25 cellular contexts compared by ENCODE assay signal in the genomic region with DNA sequence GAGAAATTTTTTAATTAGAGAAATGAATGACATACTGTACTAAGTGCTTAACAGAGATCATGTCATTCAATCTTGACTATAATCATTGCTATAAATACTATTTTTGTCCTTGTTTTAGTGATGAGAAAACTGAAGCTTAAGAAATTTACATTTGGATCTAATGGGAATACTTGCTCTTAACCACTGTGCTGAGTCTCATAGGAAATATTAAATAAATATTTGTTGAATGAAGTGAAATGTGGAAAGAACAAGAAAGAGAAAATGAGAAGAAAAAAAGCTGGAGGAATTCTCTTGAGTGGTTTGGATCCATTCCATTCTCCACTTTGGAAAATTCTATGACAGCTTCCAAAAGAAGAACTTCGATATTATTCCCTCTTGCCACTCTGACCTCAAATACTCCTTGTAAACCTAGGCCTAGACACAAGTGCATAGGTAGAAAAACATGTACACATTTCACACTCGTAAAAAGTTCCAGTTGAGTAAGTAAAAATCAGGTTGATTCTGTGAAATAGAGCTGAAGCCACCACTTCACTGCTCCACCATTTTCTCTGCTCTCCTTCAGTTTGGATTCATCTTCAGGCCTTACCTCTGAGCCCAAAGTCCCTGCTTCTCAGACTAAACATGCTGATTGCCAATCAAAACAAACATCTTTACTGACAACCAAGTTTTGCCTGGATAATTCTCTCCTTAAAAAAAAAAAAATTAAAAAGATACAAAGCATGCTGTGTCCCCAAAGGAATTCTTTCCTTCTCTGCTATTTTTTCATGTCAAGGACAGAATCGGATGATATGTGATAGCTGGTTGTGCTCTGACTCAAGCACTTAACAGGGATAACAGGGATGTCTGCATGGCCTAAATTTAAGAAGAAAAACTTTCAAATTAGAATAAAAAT.
DNase-seq lines count a peak whose midpoint lies in the region; ATAC-seq, FAIRE-seq and TF ChIP-seq lines count a peak whose summit lies in the region.
"Had no signal": no experiment of that assay in that cellular context is flagged by ENCODE, and none has a peak within 500 bp of the region (broad histone marks: within the 10 kb centered on the region; RNA-seq: fewer than 3 reads in every experiment).

No MANE protein-coding gene starts in this region.

- H3K4me3 ChIP-seq in adipocyte (ENCODE audit: low read length) (peak overlapping the region; percentile 38), testis (no peak overlapping the region)
- H3K4me3 ChIP-seq: body of pancreas, HAP-1, skin epidermis had no signal

- peak overlapping the region; percentile 63 to 72 for H3K27ac ChIP-seq in testis
- H3K27ac ChIP-seq: body of pancreas had no signal

- intact Hi-C loops in testis (cut with DNase I; ENCODE audit: low total_unique reads) = no loop called here

- ATAC-seq in HG02981 (IDR thresholded peaks at IDR 0.05; ENCODE audit: unreplicated experiment) = no peak
- ATAC-seq: activated T-helper 17 cell treated with anti-CD3 and anti-CD28 coated beads, Interleukin-2, amount 50 U/mL, for 72 hours; body of pancreas had no signal

- DNase-seq in adipocyte (ENCODE audit: low read depth) (peak; percentile 6), myocyte (ENCODE audit: low read depth) (peak; percentile 14), testis (peak; percentile 21), inferior parietal cortex (ENCODE audit: extremely low spot score) (no peak), iPS-NIHi7 (ENCODE audit: extremely low spot score) (no peak)
- DNase-seq: activated CD4-positive, alpha-beta memory T cell treated with anti-CD3 and anti-CD28 coated beads for 36 hours; activated CD8-positive, alpha-beta memory T cell treated with anti-CD3 and anti-CD28 coated beads, Interleukin-2, amount 50 U/mL, for 4 hours; body of pancreas; C1 segment of cervical spinal cord; Caco-2; left cardiac atrium; naive B cell; NCI-H1105 treated with DMSO at 0.1 percent for 48 hours; NCI-H2029; NCI-H526 treated with DMSO at 0.1 percent for 48 hours; nucleus accumbens; stimulated activated CD4-positive, alpha-beta T cell treated with anti-CD3 and anti-CD28 coated beads, Interleukin-1b, Interleukin-23, amount 100 ng/mL, for 48 hours; substantia nigra had no signal

- H3K27me3 ChIP-seq in adipocyte (replicated peaks; ENCODE audit: control insufficient read depth, insufficient read depth, low read length) (no peaks in the 10 kb centered on the region), testis (no peaks in the 10 kb centered on the region)
- H3K27me3 ChIP-seq: body of pancreas had no signal

- 37 to 45% methylated on average over 3 of the region's 3 CpGs for WGBS in testis, 2 donors

- peak overlapping the region; percentile 66 for H3K9ac ChIP-seq in adipocyte (ENCODE audit: low read length)

- TF ChIP-seq POLR2A in testis (IDR thresholded peaks at IDR 0.05) = no peak

- peak; percentile 15 for FAIRE-seq in endometrium (lab: Jason Lieb, UNC)
- FAIRE-seq: G401.6, TTC549 had no signal

- H3K4me1 ChIP-seq in adipocyte (ENCODE audit: control insufficient read depth, insufficient read depth, low read length) (peaks cover 45% of the 10 kb centered on the region), testis (peaks cover 36% of the 10 kb centered on the region)
- H3K4me1 ChIP-seq: body of pancreas, Caco-2 had no signal

- H3K36me3 ChIP-seq in adipocyte (ENCODE audit: control insufficient read depth, insufficient read depth, low read length, severe bottlenecking) (no peaks in the 10 kb centered on the region), testis (ENCODE audit: low read depth, missing control alignments) (no peaks in the 10 kb centered on the region)
- H3K36me3 ChIP-seq: HAP-1 had no signal

- no peak for TF ChIP-seq CTCF in testis (IDR thresholded peaks at IDR 0.05)

- H3K9me3 ChIP-seq in adipocyte (ENCODE audit: control insufficient read depth, low read length) (no peaks in the 10 kb centered on the region), testis (no peaks in the 10 kb centered on the region)
- H3K9me3 ChIP-seq: body of pancreas, Caco-2 had no signal

Comparison
In these comparisons a context has a peak if more than half of its experiments do, and no peak if none do; other contexts are left out.
1. DNase-seq: peak in adipocyte (single experiment), myocyte (single experiment) and testis (single experiment); none in inferior parietal cortex (single experiment) and iPS-NIHi7 (single experiment).